In the genomic region with DNA sequence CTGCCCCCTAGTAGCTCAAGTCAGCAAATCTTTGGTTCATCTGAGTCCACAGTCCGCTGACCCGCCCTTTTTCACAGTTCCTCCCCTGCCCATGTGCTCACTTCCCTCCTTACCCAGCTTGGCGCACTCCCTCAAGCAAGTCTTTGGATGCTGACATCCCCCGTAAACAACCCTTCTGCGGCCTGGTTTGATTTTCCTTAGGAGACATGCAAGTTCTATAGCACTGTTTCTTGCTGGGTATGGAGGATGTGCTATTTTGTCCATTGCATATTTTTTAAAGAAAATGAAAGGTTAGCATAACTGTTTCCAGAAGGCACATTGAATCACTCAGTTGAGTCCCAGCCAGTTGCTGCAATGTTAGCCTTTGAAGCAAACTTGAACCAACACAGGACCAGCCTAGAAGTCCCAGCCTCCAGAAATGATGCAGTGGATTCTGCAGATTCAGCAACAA, we compare ENCODE assay signal across 15 cellular contexts. TPM values are rescaled to one million over a fixed set of nuclear protein-coding genes. Genes with fewer than 3 reads are reported as not detected.
DNase-seq lines count a peak whose midpoint lies in the region; ATAC-seq, FAIRE-seq and TF ChIP-seq lines count a peak whose summit lies in the region.
"Had no signal": no experiment of that assay in that cellular context is flagged by ENCODE, and none has a peak within 500 bp of the region (broad histone marks: within the 10 kb centered on the region; RNA-seq: fewer than 3 reads in every experiment).

No MANE protein-coding gene starts in this region.

- H3K4me1 Mint-ChIP-seq in brain = peaks cover 40% of the 10 kb centered on the region

- CTCF ChIA-PET in PC-9 (lab: Charles Lee) = no interaction called here

- peak overlapping the region; percentile 61 for H3K27ac ChIP-seq in rectal smooth muscle tissue (ENCODE audit: low read depth, low read length)
- H3K27ac ChIP-seq in PC-9 = no peak overlapping the region
- H3K27ac ChIP-seq: C4-2B had no signal

- H3K4me3 ChIP-seq in rectal smooth muscle tissue (ENCODE audit: low read length) (no peak overlapping the region), PC-9 (no peak overlapping the region)
- H3K4me3 ChIP-seq: testis had no signal

- H3K79me2 ChIP-seq in PC-9 (ENCODE audit: low read depth) = no peaks in the 10 kb centered on the region

- intact Hi-C loops in left cardiac atrium (cut with DNase I) = no loop called here
- intact Hi-C loops in PC-9 (cut with micrococcal nuclease; ENCODE audit: unreplicated experiment) = no loop called here

- no peaks in the 10 kb centered on the region for H3K36me3 ChIP-seq in rectal smooth muscle tissue (ENCODE audit: control insufficient read depth, insufficient read depth, low read length)
- H3K36me3 ChIP-seq in PC-9 (ENCODE audit: low read depth) = no peaks in the 10 kb centered on the region

- peaks cover 5% of the 10 kb centered on the region for H3K36me3 Mint-ChIP-seq in brain

- no peaks in the 10 kb centered on the region for H4K20me1 ChIP-seq in PC-9 (ENCODE audit: insufficient read depth)

- no peaks in the 10 kb centered on the region for H3K9me3 ChIP-seq in PC-9 (ENCODE audit: insufficient read depth, low read depth)
- H3K9me3 ChIP-seq: testis had no signal

- peak overlapping the region; percentile 27 to 80 (median 65) for H3K27ac Mint-ChIP-seq in brain

- no peaks in the 10 kb centered on the region for H3K9me2 ChIP-seq in PC-9 (ENCODE audit: insufficient read depth)

- peaks cover 3% of the 10 kb centered on the region for H3K27me3 Mint-ChIP-seq in brain

- peak; percentile 4; the same call in 1 of the 2 replicates for TF ChIP-seq CTCF in AG09319 (IDR thresholded peaks at IDR 0.05; ENCODE audit: low read depth, low read length)
- no peak for TF ChIP-seq CTCF in brain (conservative IDR thresholded peaks at IDR 0.05)
- TF ChIP-seq CTCF in PC-9 (conservative IDR thresholded peaks at IDR 0.05) = no peak

- H3K27me3 ChIP-seq in rectal smooth muscle tissue (ENCODE audit: control insufficient read depth, insufficient read depth, low read length) = no peaks in the 10 kb centered on the region
- H3K27me3 ChIP-seq in PC-9 (ENCODE audit: insufficient read depth, low read depth) = no peaks in the 10 kb centered on the region
- H3K27me3 ChIP-seq: testis had no signal

- H3K4me2 ChIP-seq in PC-9 = no peak overlapping the region

- no peak for FAIRE-seq in H54 (lab: Jason Lieb, UNC)

- no peak overlapping the region for H3K4me3 Mint-ChIP-seq in brain

- BruUV-seq in PC-9 (replicated peaks; lab: Mats Ljungman, UMichigan) = no TSS peak

- ATAC-seq in left cardiac atrium (peak; percentile 68 to 76), HG03045 (IDR thresholded peaks at IDR 0.05; ENCODE audit: unreplicated experiment) (no peak)

- peaks cover 0 to 8% (median 0%) of the 10 kb centered on the region in 5 experiments for H3K9me3 Mint-ChIP-seq in brain

- H3F3A ChIP-seq in PC-9 (ENCODE audit: insufficient read depth, low read depth) = no peaks in the 10 kb centered on the region

- peaks cover 23% of the 10 kb centered on the region for H3K4me1 ChIP-seq in rectal smooth muscle tissue (ENCODE audit: control insufficient read depth, insufficient read depth, low read length)
- peaks cover 10% of the 10 kb centered on the region for H3K4me1 ChIP-seq in PC-9 (replicated peaks; ENCODE audit: insufficient read depth)

- TF ChIP-seq POLR2A in H54 (IDR thresholded peaks at IDR 0.05; ENCODE audit: low read depth, low read length) = no peak

- POLR2A ChIA-PET in PC-9 (lab: Charles Lee; ENCODE audit: unreplicated experiment) = no interaction called here

- peak; percentile 72 for DNase-seq in AG09319 (ENCODE audit: extremely low read depth, low read depth)
- DNase-seq in left cardiac atrium = no peak
- DNase-seq in PC-9 = no peak
- no peak for DNase-seq in activated gamma-delta T cell treated with Interleukin-2 at 50 U/mL for 16 hours
- no peak for DNase-seq in H54 (ENCODE audit: insufficient read length, low spot score)
- DNase-seq: activated naive CD4-positive, alpha-beta T cell treated with Interleukin-2 at 50 U/mL for 16 hours; NCI-H187 treated with DMSO at 0.1 percent for 48 hours; stimulated activated CD4-positive, alpha-beta T cell treated with anti-CD3 and anti-CD28 coated beads, Interleukin-4, amount 100 ng/mL, for 1 hour; testis had no signal

- no peak overlapping the region for H3K9ac ChIP-seq in rectal smooth muscle tissue (ENCODE audit: low read length)

- H2AFZ ChIP-seq in PC-9 = no peak overlapping the region

RNA-seq across cellular contexts. Expression of a gene that starts 38.2 kb away (rescaled TPM):
- polyA plus RNA-seq in brain (ENCODE audit: insufficient read depth, low read depth, low replicate concordance) = 280 TPM
- total RNA-seq in left cardiac atrium = 10 to 100 TPM; 69.4 to 73.5 TPM
- total RNA-seq in PC-9 (2021) = 14.9 and 18.0 TPM in 2 replicates
- total RNA-seq: T-helper 1 cell treated with Interleukin-12 subunit alpha and Interleukin-12 subunit beta and Interleukin-4 antibody, amounts not matched to agents 30 ng/mL and 1 ng/mL, for 36 hours had no signal

RNA-seq across cellular contexts. Expression of a gene that starts 45.1 kb away (rescaled TPM):
- polyA plus RNA-seq in brain (ENCODE audit: insufficient read depth, low read depth, low replicate concordance) = not detected
- total RNA-seq in left cardiac atrium (not detected), PC-9 (2021) (not detected in 2 replicates)
- total RNA-seq: T-helper 1 cell treated with Interleukin-12 subunit alpha and Interleukin-12 subunit beta and Interleukin-4 antibody, amounts not matched to agents 30 ng/mL and 1 ng/mL, for 36 hours had no signal
- polyA plus RNA-seq: neural cell had no signal
